ENCODE assay signal across 9 cellular contexts in genomic region chr12:46549527-46550265, GRCh38.
DNase-seq lines count a peak whose midpoint lies in the region; ATAC-seq, FAIRE-seq and TF ChIP-seq lines count a peak whose summit lies in the region.
"Had no signal": no experiment of that assay in that cellular context is flagged by ENCODE, and none has a peak within 500 bp of the region (broad histone marks: within the 10 kb centered on the region; RNA-seq: fewer than 3 reads in every experiment).

No MANE protein-coding gene starts in this region.

- DNase-seq in A549 (ENCODE audit: low read depth in 1 of 2, low spot score in 1 of 2) (peak in 1 of 2 experiments; percentile 82), fibroblast of the aortic adventitia (ENCODE audit: low read depth) (peak; percentile 94), NAMALWA (ENCODE audit: low spot score) (no peak), AG08396 (ENCODE audit: low spot score) (no peak)
- peak; percentile 36 to 54 for DNase-seq in activated CD4-positive, alpha-beta T cell treated with anti-CD3 and anti-CD28 coated beads, Interleukin-2, amount 50 U/mL, for 48 hours
- DNase-seq: left colon had no signal

- FAIRE-seq in A549 (lab: Jason Lieb, UNC), result no peak

- peak; percentile 83 to 85 for ATAC-seq in A549
- ATAC-seq in GM19023 (IDR thresholded peaks at IDR 0.05; ENCODE audit: unreplicated experiment), result no peak
- ATAC-seq in GM21723 (IDR thresholded peaks at IDR 0.05; ENCODE audit: unreplicated experiment), result no peak
- ATAC-seq: left colon had no signal

- 11% methylated on average over 7 of the region's 7 CpGs for WGBS in A549 (ENCODE audit: missing lambda C conversion rate)

- H3K4me3 ChIP-seq in A549 (no peak overlapping the region), fibroblast of the aortic adventitia (ENCODE audit: low read depth, low read length) (no peak overlapping the region)

- TF ChIP-seq CTCF in A549 (IDR thresholded peaks at IDR 0.05) (no peak), fibroblast of the aortic adventitia (IDR thresholded peaks at IDR 0.05; ENCODE audit: insufficient read depth, low read length) (no peak)

- H3K4me1 ChIP-seq in A549, result peaks cover 41% of the 10 kb centered on the region

- CTCF ChIA-PET in A549 (lab: Yijun Ruan, JAX), result no interaction called here

- TF ChIP-seq EP300 in A549 (IDR thresholded peaks at IDR 0.05) (no peak), Ishikawa (IDR thresholded peaks at IDR 0.05; ENCODE audit: borderline replicate concordance) (peak; percentile 63; the same call in 1 of the 2 replicates)

- POLR2A ChIA-PET in A549 (lab: Yijun Ruan, JAX), result interaction anchor here (1.0 kb wide), 1 partner anchor 178 kb away, joined by 3 read pairs; no protein-coding TSS in a partner anchor

- TF ChIP-seq POLR2A in A549 (IDR thresholded peaks at IDR 0.05; ENCODE audit: low read length), result no peak

- no peak; a peak in 1 of 5 replicates for TF ChIP-seq RAD21 in A549 (conservative IDR thresholded peaks at IDR 0.05 in 1 of 2, IDR thresholded peaks at IDR 0.05 in 1 of 2)
- TF ChIP-seq RAD21 in Ishikawa (IDR thresholded peaks at IDR 0.05; ENCODE audit: low read depth), result no peak

- H3K9me3 ChIP-seq in A549, result peaks cover 10% of the 10 kb centered on the region; the same call in 1 of the 3 replicates

- H3K27ac ChIP-seq in A549, result peak overlapping the region; percentile 74 to 85

- H3K4me2 ChIP-seq in A549, result peak overlapping the region; percentile 54

TF ChIP-seq in A549, 52 proteins besides CTCF, POLR2A, EP300 and RAD21:
- 0 out of 2 replicates have a peak, but pooled peaks have one; percentile 46 for TF ChIP-seq HES2 (IDR thresholded peaks at IDR 0.05)
- no peak for TF ChIP-seq NFE2L2 (conservative IDR thresholded peaks at IDR 0.05; ENCODE audit: low read length)
- peak; percentile 43; the same call in 1 of the 2 replicates for TF ChIP-seq FOSL2 (IDR thresholded peaks at IDR 0.05)
- peak; percentile 87 for TF ChIP-seq FOSL2 (CRISPR knock-in tag; IDR thresholded peaks at IDR 0.05)
- 0 out of 2 replicates have a peak, but pooled peaks have one; percentile 61 for TF ChIP-seq HOXB5 (CRISPR knock-in tag; IDR thresholded peaks at IDR 0.05)
- peak; percentile 71; the same call in 1 of the 2 replicates for TF ChIP-seq HEYL (CRISPR knock-in tag; IDR thresholded peaks at IDR 0.05)
- peak; percentile 73 to 81 for TF ChIP-seq CEBPB (IDR thresholded peaks at IDR 0.05)
- TF ChIP-seq E2F6 (IDR thresholded peaks at IDR 0.05; ENCODE audit: borderline replicate concordance, low read depth), result no peak
- no peak for TF ChIP-seq RCOR1 (IDR thresholded peaks at IDR 0.05; ENCODE audit: low read depth, low read length)
- TF ChIP-seq ZNF302 (CRISPR knock-in tag; IDR thresholded peaks at IDR 0.05), result no peak
- TF ChIP-seq SREBF2 (IDR thresholded peaks at IDR 0.05), result no peak
- TF ChIP-seq JUN (IDR thresholded peaks at IDR 0.05), result peak in 1 of 2 experiments; percentile 20; a peak in 1 of 5 replicates
- no peak for TF ChIP-seq PHF8 (IDR thresholded peaks at IDR 0.05; ENCODE audit: borderline replicate concordance, low read depth)
- peak; percentile 36; the same call in 1 of the 2 replicates for TF ChIP-seq JUNB (IDR thresholded peaks at IDR 0.05)

TF ChIP-seq in Ishikawa, 13 proteins besides CTCF, POLR2A, EP300 and RAD21:
- TF ChIP-seq TCF12 (IDR thresholded peaks at IDR 0.05; ENCODE audit: low read depth), result no peak
- no peak for TF ChIP-seq MAX (IDR thresholded peaks at IDR 0.05)
- peak; percentile 70 for TF ChIP-seq CEBPB (IDR thresholded peaks at IDR 0.05)
- TF ChIP-seq YY1 (IDR thresholded peaks at IDR 0.05; ENCODE audit: low read depth), result no peak
- TF ChIP-seq ZBTB7A (IDR thresholded peaks at IDR 0.05; ENCODE audit: low read depth), result no peak
- no peak for TF ChIP-seq TEAD4 (IDR thresholded peaks at IDR 0.05)
- TF ChIP-seq REST (IDR thresholded peaks at IDR 0.05; ENCODE audit: low read depth), result no peak
- 0 out of 2 replicates have a peak, but pooled peaks have one; percentile 22 for TF ChIP-seq FOXM1 (IDR thresholded peaks at IDR 0.05; ENCODE audit: borderline replicate concordance, low read depth)

Comparison
In these comparisons a context has a peak if more than half of its experiments do, and no peak if none do; other contexts are left out.
1. ATAC-seq: peak in A549 (2 of 2); none in GM19023 (single experiment) and GM21723 (single experiment).
2. DNase-seq: peak in activated CD4-positive, alpha-beta T cell treated with anti-CD3 and anti-CD28 coated beads, Interleukin-2, amount 50 U/mL, for 48 hours (2 of 2) and fibroblast of the aortic adventitia (single experiment); none in NAMALWA (single experiment) and AG08396 (single experiment).